Comparison of ENCODE assay signal across 8 cellular contexts in genomic region chr5:179530069-179530998, GRCh38. TPM values are rescaled to one million over a fixed set of nuclear protein-coding genes. Genes with fewer than 3 reads are reported as not detected.
DNase-seq lines count a peak whose midpoint lies in the region; ATAC-seq, FAIRE-seq and TF ChIP-seq lines count a peak whose summit lies in the region.

No MANE protein-coding gene starts in this region.

- dilution Hi-C loops in keratinocyte (cut with MboI; ENCODE audit: extremely low pct_ligation_motif_present, low sequenced_read_pairs), result no loop called here

- H3K4me3 ChIP-seq in astrocyte of the spinal cord (ENCODE audit: low read depth, low read length) (peak overlapping the region; percentile 24), keratinocyte (ENCODE audit: control insufficient read depth in 2 of 3, extremely low read depth in 1 of 3, insufficient read depth in 2 of 3, low read depth in 1 of 3, low read length in 3 of 3) (no peak overlapping the region)

- H4K20me1 ChIP-seq in keratinocyte (ENCODE audit: control insufficient read depth, extremely low read depth, insufficient read depth, low read length), result no peaks in the 10 kb centered on the region

- H2AFZ ChIP-seq in keratinocyte (ENCODE audit: control insufficient read depth, low read length), result peak overlapping the region; percentile 19

- H3K4me1 ChIP-seq in keratinocyte (ENCODE audit: control insufficient read depth, extremely low read depth, insufficient read depth, low read length), result no peaks in the 10 kb centered on the region

- TF ChIP-seq CTCF in GM10248 (IDR thresholded peaks at IDR 0.05; ENCODE audit: control extremely low read depth, extremely low read depth, low read depth, missing control alignments), result peak; percentile 38
- peak; percentile 23 for TF ChIP-seq CTCF in astrocyte of the spinal cord (IDR thresholded peaks at IDR 0.05; ENCODE audit: low read depth, low read length)
- peak in 1 of 3 experiments; percentile 11 for TF ChIP-seq CTCF in keratinocyte (optimal IDR thresholded peaks at IDR 0.05 in 1 of 3, IDR thresholded peaks at IDR 0.05 in 1 of 3, conservative IDR thresholded peaks at IDR 0.05 in 1 of 3; ENCODE audit: extremely low read depth in 1 of 3, insufficient read depth in 2 of 3, low read length in 3 of 3)

- in situ Hi-C loops in astrocyte of the spinal cord (cut with HindIII; ENCODE audit: low sequenced_read_pairs), result no loop called here

- H3K27me3 ChIP-seq in keratinocyte (ENCODE audit: control insufficient read depth, extremely low read depth, insufficient read depth, low read length), result no peaks in the 10 kb centered on the region

- CTCF ChIA-PET in GM10248 (lab: Yijun Ruan, JAX), result interaction anchor here (1.3 kb wide), 1 partner anchor 12 kb away, joined by 4 read pairs; no protein-coding TSS in a partner anchor

- DNase-seq in GM10248 (ENCODE audit: extremely low spot score) (peak; percentile 82), T-helper 22 cell (ENCODE audit: low read depth) (peak; percentile 15), astrocyte of the spinal cord (ENCODE audit: low read depth, low spot score) (no peak), keratinocyte (ENCODE audit: low read depth, low spot score) (no peak), LoVo (ENCODE audit: low spot score) (no peak), NCI-H1694 (lab: John Stamatoyannopoulos, UW) (no peak)
- DNase-seq in stimulated activated CD4-positive, alpha-beta T cell treated with anti-CD3 and anti-CD28 coated beads, Interleukin-1b, Interleukin-23, amount 100 ng/mL, for 4 hours (ENCODE audit: low read depth in 2 of 2), result peak; percentile 40 to 63

- peak overlapping the region; percentile 41 for H3K4me2 ChIP-seq in keratinocyte (ENCODE audit: control insufficient read depth, extremely low read depth, insufficient read depth, low read depth, low read length)

- H3K9me3 ChIP-seq in keratinocyte (ENCODE audit: control insufficient read depth, low read depth, low read length), result no peaks in the 10 kb centered on the region

- POLR2A ChIA-PET in GM10248 (lab: Yijun Ruan, JAX), result no interaction called here

- no peak overlapping the region for H3K9ac ChIP-seq in keratinocyte (ENCODE audit: control insufficient read depth, extremely low read depth, insufficient read depth, low read length)

- peak; percentile 65 for ATAC-seq in HG02610 (IDR thresholded peaks at IDR 0.05; ENCODE audit: unreplicated experiment)

- H3K27ac ChIP-seq in keratinocyte (ENCODE audit: control insufficient read depth, insufficient read depth, low read length), result no peak overlapping the region

- H3K9me1 ChIP-seq in keratinocyte (ENCODE audit: control insufficient read depth, extremely low read depth, insufficient read depth, low read length), result no peaks in the 10 kb centered on the region

- no peaks in the 10 kb centered on the region for H3K36me3 ChIP-seq in keratinocyte (ENCODE audit: control insufficient read depth in 2 of 2, extremely low read depth in 1 of 2, insufficient read depth in 2 of 2, low read length in 2 of 2)

- no peak for FAIRE-seq in keratinocyte (lab: Jason Lieb, UNC)

- H3K79me2 ChIP-seq in keratinocyte (ENCODE audit: control insufficient read depth, insufficient read depth, low read length), result no peaks in the 10 kb centered on the region

RNA-seq across cellular contexts. Expression of gene RUFY1, which starts 20.0 kb away (rescaled TPM):
- polyA plus RNA-seq in keratinocyte, result 21.4 to 25.2 TPM (median 21.9 TPM) in 3 replicates
- 73.5 TPM for polyA plus RNA-seq in keratinocyte (2011; ENCODE audit: low read depth)
- polyA plus RNA-seq in keratinocyte (2011; cell fraction: cytosol; rRNA removed), result 21.0 and 22.1 TPM in 2 replicates
- polyA plus RNA-seq in keratinocyte (2011; cell fraction: nucleus; rRNA removed), result 29.8 and 31.0 TPM in 2 replicates
- 23.4 and 25.0 TPM in 2 replicates for polyA plus RNA-seq in keratinocyte (2012; ENCODE audit: low replicate concordance)
- polyA minus RNA-seq in keratinocyte, result 15.7 to 21.4 TPM (median 17.0 TPM) in 3 replicates
- 20.9 TPM for polyA minus RNA-seq in keratinocyte (2011; cell fraction: cytosol; rRNA and poly(A)+ RNA removed)
- 20.5 and 21.5 TPM in 2 replicates for polyA minus RNA-seq in keratinocyte (2011; cell fraction: nucleus; rRNA and poly(A)+ RNA removed)

Comparison
In these comparisons a context has a peak if more than half of its experiments do, and no peak if none do; other contexts are left out.
1. DNase-seq: peak in GM10248 (single experiment), T-helper 22 cell (single experiment) and stimulated activated CD4-positive, alpha-beta T cell treated with anti-CD3 and anti-CD28 coated beads, Interleukin-1b, Interleukin-23, amount 100 ng/mL, for 4 hours (2 of 2); none in astrocyte of the spinal cord (single experiment), keratinocyte (single experiment), LoVo (single experiment) and NCI-H1694 (single experiment).